12 cellular contexts compared by ENCODE assay signal in the genomic region with DNA sequence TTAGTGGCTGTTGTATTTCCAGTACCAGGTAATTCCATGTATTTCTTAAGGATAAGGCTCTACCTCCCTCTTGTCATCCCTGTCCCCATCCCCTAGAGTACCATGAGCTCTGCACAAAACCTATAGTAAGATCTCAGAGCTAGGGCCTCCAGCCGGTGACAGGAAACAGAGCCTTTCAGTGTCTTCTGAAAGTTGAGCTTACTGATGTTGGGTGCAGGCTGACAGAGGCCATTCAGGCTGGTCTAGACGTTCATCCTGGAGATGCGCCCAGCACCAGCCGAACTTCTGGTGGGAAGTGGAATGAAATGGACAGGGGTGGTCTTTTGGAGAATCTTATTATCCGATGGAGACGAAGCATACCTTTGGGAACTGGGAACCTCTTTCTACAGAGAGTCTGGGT. TPM values are rescaled to one million over a fixed set of nuclear protein-coding genes. Genes with fewer than 3 reads are reported as not detected.
DNase-seq lines count a peak whose midpoint lies in the region; ATAC-seq and TF ChIP-seq lines count a peak whose summit lies in the region.
"Had no signal": no experiment of that assay in that cellular context is flagged by ENCODE, and none has a peak within 500 bp of the region (broad histone marks: within the 10 kb centered on the region; RNA-seq: fewer than 3 reads in every experiment).

No MANE protein-coding gene starts in this region.

- DNase-seq in NOMO-1 treated with dmso at 0.1 percent for 144 hours (lab: John Stamatoyannopoulos, UW; ENCODE audit: unreplicated experiment) (peak; percentile 49), H4 (ENCODE audit: low spot score) (no peak), HEK293T (ENCODE audit: extremely low spot score) (no peak), NCI-H82 (lab: John Stamatoyannopoulos, UW) (no peak)
- DNase-seq in activated T-cell treated with anti-CD3 and anti-CD28 coated beads, Interleukin-2, amount 50 U/mL, for 24 hours: no peak
- DNase-seq: activated naive CD8-positive, alpha-beta T cell treated with anti-CD3 and anti-CD28 coated beads, Interleukin-2, amount 10 ng/mL, durations not matched to agents 7 days and 5 days; CD8-positive, alpha-beta memory T cell; effector CD8-positive, alpha-beta T cell had no signal

- no peaks in the 10 kb centered on the region for H3K9me3 Mint-ChIP-seq in activated T-cell treated with anti-CD3 and anti-CD28 coated beads, Interleukin-2, amount 50 U/mL, for 24 hours
- H3K9me3 Mint-ChIP-seq: activated naive CD8-positive, alpha-beta T cell treated with anti-CD3 and anti-CD28 coated beads, Interleukin-2, amount 10 ng/mL, durations not matched to agents 7 days and 5 days; CD8-positive, alpha-beta memory T cell had no signal

- H3K27ac Mint-ChIP-seq in activated T-cell treated with anti-CD3 and anti-CD28 coated beads, Interleukin-2, amount 50 U/mL, for 24 hours: no peak overlapping the region
- H3K27ac Mint-ChIP-seq: activated naive CD8-positive, alpha-beta T cell treated with anti-CD3 and anti-CD28 coated beads, Interleukin-2, amount 10 ng/mL, durations not matched to agents 7 days and 5 days had no signal

- ATAC-seq in GM18502 (IDR thresholded peaks at IDR 0.05; ENCODE audit: poor library complexity, unreplicated experiment) (peak; percentile 69), GM19467 (IDR thresholded peaks at IDR 0.05; ENCODE audit: unreplicated experiment) (peak; percentile 59), HG02981 (IDR thresholded peaks at IDR 0.05; ENCODE audit: unreplicated experiment) (peak; percentile 50)

- CTCF ChIA-PET in HEK293T (lab: Yijun Ruan, JAX): no interaction called here

- POLR2A ChIA-PET in HEK293T (lab: Yijun Ruan, JAX): no interaction called here

- peaks cover 2% of the 10 kb centered on the region for H3K36me3 Mint-ChIP-seq in activated T-cell treated with anti-CD3 and anti-CD28 coated beads, Interleukin-2, amount 50 U/mL, for 24 hours (ENCODE audit: low read depth)
- H3K36me3 Mint-ChIP-seq: activated naive CD8-positive, alpha-beta T cell treated with anti-CD3 and anti-CD28 coated beads, Interleukin-2, amount 10 ng/mL, durations not matched to agents 7 days and 5 days had no signal

- no peak overlapping the region for H3K4me3 Mint-ChIP-seq in activated T-cell treated with anti-CD3 and anti-CD28 coated beads, Interleukin-2, amount 50 U/mL, for 24 hours
- H3K4me3 Mint-ChIP-seq: activated naive CD8-positive, alpha-beta T cell treated with anti-CD3 and anti-CD28 coated beads, Interleukin-2, amount 10 ng/mL, durations not matched to agents 7 days and 5 days; CD8-positive, alpha-beta memory T cell had no signal

- peaks cover 3% of the 10 kb centered on the region for H3K4me1 Mint-ChIP-seq in activated T-cell treated with anti-CD3 and anti-CD28 coated beads, Interleukin-2, amount 50 U/mL, for 24 hours (ENCODE audit: low read depth)

- no peaks in the 10 kb centered on the region for H3K27me3 Mint-ChIP-seq in activated T-cell treated with anti-CD3 and anti-CD28 coated beads, Interleukin-2, amount 50 U/mL, for 24 hours
- H3K27me3 Mint-ChIP-seq: activated naive CD8-positive, alpha-beta T cell treated with anti-CD3 and anti-CD28 coated beads, Interleukin-2, amount 10 ng/mL, durations not matched to agents 7 days and 5 days; CD8-positive, alpha-beta memory T cell had no signal

TF ChIP-seq in HEK293T, 16 proteins besides CTCF, POLR2A, EP300 and RAD21:
- TF ChIP-seq L3MBTL2 (conservative IDR thresholded peaks at IDR 0.05) (no peak), TARDBP (IDR thresholded peaks at IDR 0.05) (no peak), FOXA1 (IDR thresholded peaks at IDR 0.05) (no peak), LEF1 (IDR thresholded peaks at IDR 0.05; ENCODE audit: borderline replicate concordance) (no peak), BHLHE40 (IDR thresholded peaks at IDR 0.05; ENCODE audit: borderline replicate concordance) (no peak), SUZ12 (IDR thresholded peaks at IDR 0.05) (no peak), CTBP1 (IDR thresholded peaks at IDR 0.05; ENCODE audit: borderline replicate concordance) (no peak), FOXK2 (IDR thresholded peaks at IDR 0.05) (no peak), HDGF (IDR thresholded peaks at IDR 0.05; ENCODE audit: borderline replicate concordance) (no peak), NFRKB (IDR thresholded peaks at IDR 0.05) (no peak), ARNT (IDR thresholded peaks at IDR 0.05) (no peak), SP1 (IDR thresholded peaks at IDR 0.05) (no peak)
- TF ChIP-seq, protein P1, sequence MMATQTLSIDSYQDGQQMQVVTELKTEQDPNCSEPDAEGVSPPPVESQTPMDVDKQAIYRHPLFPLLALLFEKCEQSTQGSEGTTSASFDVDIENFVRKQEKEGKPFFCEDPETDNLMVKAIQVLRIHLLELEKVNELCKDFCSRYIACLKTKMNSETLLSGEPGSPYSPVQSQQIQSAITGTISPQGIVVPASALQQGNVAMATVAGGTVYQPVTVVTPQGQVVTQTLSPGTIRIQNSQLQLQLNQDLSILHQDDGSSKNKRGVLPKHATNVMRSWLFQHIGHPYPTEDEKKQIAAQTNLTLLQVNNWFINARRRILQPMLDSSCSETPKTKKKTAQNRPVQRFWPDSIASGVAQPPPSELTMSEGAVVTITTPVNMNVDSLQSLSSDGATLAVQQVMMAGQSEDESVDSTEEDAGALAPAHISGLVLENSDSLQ (IDR thresholded peaks at IDR 0.05): no peak

RNA-seq across cellular contexts. Expression of gene LYPD6B, which starts 16.7 kb away (rescaled TPM):
- total RNA-seq in H4 (2014; rRNA removed; shearing (Covaris generic)): 112 and 133 TPM in 2 replicates
- total RNA-seq: activated naive CD8-positive, alpha-beta T cell treated with anti-CD3 and anti-CD28 coated beads, Interleukin-2, amount 10 ng/mL, durations not matched to agents 7 days and 5 days; CD8-positive, alpha-beta memory T cell; tibial nerve had no signal
